ENCODE assay signal across 34 cellular contexts in genomic region chr6:56096454-56096853, GRCh38.
"Had no signal": no experiment of that assay in that cellular context is flagged by ENCODE, and none has a peak within 500 bp of the region (broad histone marks: within the 10 kb centered on the region; RNA-seq: fewer than 3 reads in every experiment).

No MANE protein-coding gene starts in this region.

- H3K4me1 ChIP-seq: adrenal gland, colonic mucosa, pancreas, prostate gland, vagina had no signal

- ATAC-seq: activated CD4-positive, CD25-positive, alpha-beta regulatory T cell treated with anti-CD3 and anti-CD28 coated beads, Interleukin-2, amount 50 U/mL, for 24 hours; foreskin keratinocyte; heart left ventricle; left colon; naive thymus-derived CD8-positive, alpha-beta T cell; pancreas had no signal

- H3K9me3 ChIP-seq: adrenal gland, colonic mucosa, pancreas, prostate gland, thoracic aorta, vagina had no signal

- DNase-seq: activated CD4-positive, alpha-beta memory T cell treated with anti-CD3 and anti-CD28 coated beads for 36 hours; activated CD4-positive, alpha-beta T cell treated with anti-CD3 and anti-CD28 coated beads for 48 hours; activated CD8-positive, alpha-beta memory T cell treated with anti-CD3 and anti-CD28 coated beads, Interleukin-2, amount 50 U/mL, for 4 hours; activated effector memory CD4-positive, alpha-beta T cell treated with anti-CD3 and anti-CD28 coated beads, Interleukin-2, amount 50 U/mL, for 16 hours; activated naive CD4-positive, alpha-beta T cell treated with anti-CD3 and anti-CD28 coated beads for 36 hours; activated naive CD8-positive, alpha-beta T cell treated with anti-CD3 and anti-CD28 coated beads for 36 hours; activated T-cell treated with anti-CD3 and anti-CD28 coated beads, Interleukin-2, amount 50 U/mL, for 1 hour; adrenal gland; aorta; cerebellar nuclear complex; colonic mucosa; effector CD8-positive, alpha-beta T cell; foreskin keratinocyte; heart left ventricle; hypothalamus; immature natural killer cell; kidney; left colon; midbrain; naive thymus-derived CD8-positive, alpha-beta T cell; nucleus accumbens; pancreas; retina; sigmoid colon; small intestine; stimulated activated CD4-positive, alpha-beta T cell treated with anti-CD3 and anti-CD28 coated beads, Interleukin-4, amount 100 ng/mL, for 24 hours; T1000; trophoblast cell; WERI-Rb-1 had no signal

- H3K4me3 ChIP-seq: adrenal gland, cardiac muscle cell, colonic mucosa, heart left ventricle, pancreas, prostate gland, sigmoid colon, thoracic aorta, vagina had no signal

- H3K36me3 ChIP-seq: adrenal gland, cardiac muscle cell, colonic mucosa, heart left ventricle, pancreas, prostate gland, vagina, WERI-Rb-1 had no signal
